Comparison of ENCODE assay signal across 19 cellular contexts in genomic region chr9:135920256-135920930, GRCh38.
"Had no signal": no experiment of that assay in that cellular context is flagged by ENCODE, and none has a peak within 500 bp of the region (broad histone marks: within the 10 kb centered on the region; RNA-seq: fewer than 3 reads in every experiment).

No MANE protein-coding gene starts in this region.

- FAIRE-seq: bronchial epithelial cell, frontal cortex had no signal

- H3K27me3 ChIP-seq: adrenal gland, left lung, right lobe of liver, thyroid gland had no signal

- H3K27ac Mint-ChIP-seq: activated CD4-positive, alpha-beta memory T cell treated with anti-CD3 and anti-CD28 coated beads, Interleukin-2, amount 10 ng/mL, durations not matched to agents 7 days and 5 days; activated CD8-positive, alpha-beta memory T cell treated with anti-CD3 and anti-CD28 coated beads, Interleukin-2, amount 10 ng/mL, durations not matched to agents 7 days and 5 days; activated naive CD4-positive, alpha-beta T cell treated with anti-CD3 and anti-CD28 coated beads, Interleukin-2, amount 50 U/mL, for 24 hours; activated T-helper 17 cell treated with anti-CD3 and anti-CD28 coated beads, Interleukin-2, amount 50 U/mL, for 72 hours had no signal

- H3K27me3 Mint-ChIP-seq: activated CD4-positive, alpha-beta memory T cell treated with anti-CD3 and anti-CD28 coated beads, Interleukin-2, amount 10 ng/mL, durations not matched to agents 7 days and 5 days; activated CD8-positive, alpha-beta memory T cell treated with anti-CD3 and anti-CD28 coated beads, Interleukin-2, amount 10 ng/mL, durations not matched to agents 7 days and 5 days; activated naive CD4-positive, alpha-beta T cell treated with anti-CD3 and anti-CD28 coated beads, Interleukin-2, amount 50 U/mL, for 24 hours; activated T-helper 17 cell treated with anti-CD3 and anti-CD28 coated beads, Interleukin-2, amount 50 U/mL, for 72 hours had no signal

- H3K27ac ChIP-seq: adrenal gland, left lung, right lobe of liver, thyroid gland had no signal

- ATAC-seq: activated CD8-positive, alpha-beta memory T cell treated with anti-CD3 and anti-CD28 coated beads, Interleukin-2, amount 10 ng/mL, durations not matched to agents 7 days and 5 days; activated T-helper 17 cell treated with anti-CD3 and anti-CD28 coated beads, Interleukin-2, amount 50 U/mL, for 72 hours; left lung had no signal

- H3K36me3 ChIP-seq: adrenal gland had no signal

- H3K4me3 Mint-ChIP-seq: activated CD4-positive, alpha-beta memory T cell treated with anti-CD3 and anti-CD28 coated beads, Interleukin-2, amount 10 ng/mL, durations not matched to agents 7 days and 5 days; activated CD8-positive, alpha-beta memory T cell treated with anti-CD3 and anti-CD28 coated beads, Interleukin-2, amount 10 ng/mL, durations not matched to agents 7 days and 5 days; activated naive CD4-positive, alpha-beta T cell treated with anti-CD3 and anti-CD28 coated beads, Interleukin-2, amount 50 U/mL, for 24 hours; activated T-helper 17 cell treated with anti-CD3 and anti-CD28 coated beads, Interleukin-2, amount 50 U/mL, for 72 hours; nephron progenitor cell had no signal

- H3K9me3 ChIP-seq: thyroid gland had no signal

- DNase-seq: activated CD4-positive, alpha-beta memory T cell treated with anti-CD3 and anti-CD28 coated beads, Interleukin-2, amount 10 ng/mL, durations not matched to agents 7 days and 5 days; activated CD4-positive, alpha-beta T cell treated with anti-CD3 and anti-CD28 coated beads for 48 hours; activated CD4-positive, CD25-positive, alpha-beta regulatory T cell; activated CD8-positive, alpha-beta memory T cell treated with anti-CD3 and anti-CD28 coated beads, Interleukin-2, amount 10 ng/mL, durations not matched to agents 7 days and 5 days; cerebellar nuclear complex; effector CD4-positive, alpha-beta T cell; mammary epithelial cell; midbrain; nephron progenitor cell; stimulated activated naive CD4-positive, alpha-beta T cell; T1000 had no signal

- H3K4me1 ChIP-seq: adrenal gland, left lung, right lobe of liver, thyroid gland had no signal

- H3K4me3 ChIP-seq: adrenal gland, left lung, right lobe of liver, thyroid gland had no signal
